Comparison of ENCODE assay signal across 1 cellular context in the genomic region with DNA sequence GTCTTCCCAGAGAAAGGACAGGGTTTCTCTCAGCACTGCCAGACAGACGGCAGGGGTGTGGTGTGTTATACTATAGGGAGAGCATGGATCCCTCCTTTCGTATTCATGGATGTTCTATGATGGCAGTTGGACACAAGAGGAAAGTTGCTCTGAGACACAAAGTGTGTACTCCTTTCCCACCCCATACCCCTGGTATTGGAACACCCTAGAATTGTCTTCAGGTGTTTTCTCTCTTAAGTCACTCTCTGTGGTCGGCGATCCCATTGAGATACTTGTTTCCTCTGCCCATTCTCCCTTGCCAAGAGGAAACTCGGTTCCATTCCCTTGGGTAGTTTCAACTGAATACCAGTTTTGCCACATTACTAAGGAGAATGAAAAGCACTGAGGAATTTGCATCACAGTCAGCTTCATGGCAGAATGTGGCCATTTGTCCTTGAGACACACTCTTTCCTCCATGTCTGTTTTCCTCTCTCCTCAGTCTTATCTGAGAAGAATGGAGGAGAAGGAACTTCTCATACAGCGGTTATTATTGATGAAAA.
TF ChIP-seq lines count a peak whose summit lies in the region.

No MANE protein-coding gene starts in this region.

TF ChIP-seq in K562, 482 proteins besides CTCF, POLR2A, EP300 and RAD21:
- TF ChIP-seq WHSC1 (IDR thresholded peaks at IDR 0.05; ENCODE audit: low read length) (peak; percentile 90), ZNF324 (CRISPR knock-in tag; IDR thresholded peaks at IDR 0.05) (no peak), RB1 (IDR thresholded peaks at IDR 0.05; ENCODE audit: low read depth) (no peak), NR2C1 (IDR thresholded peaks at IDR 0.05) (no peak), NR2C1 (tag; IDR thresholded peaks at IDR 0.05) (0 out of 2 replicates have a peak, but pooled peaks have one; percentile 14), CSDE1 (IDR thresholded peaks at IDR 0.05) (no peak), E2F4 (CRISPR knock-in tag; IDR thresholded peaks at IDR 0.05; ENCODE audit: low read depth) (no peak), ZNF253 (CRISPR knock-in tag; conservative IDR thresholded peaks at IDR 0.05) (no peak), DMBX1 (CRISPR knock-in tag; IDR thresholded peaks at IDR 0.05; ENCODE audit: borderline replicate concordance) (0 out of 2 replicates have a peak, but pooled peaks have one; percentile 36), ZNF121 (CRISPR knock-in tag; conservative IDR thresholded peaks at IDR 0.05) (no peak), MBD1 (CRISPR knock-in tag; IDR thresholded peaks at IDR 0.05) (0 out of 2 replicates have a peak, but pooled peaks have one; percentile 21), ESRRA (IDR thresholded peaks at IDR 0.05; ENCODE audit: borderline replicate concordance, low read depth) (no peak)
